Comparison of ENCODE assay signal across 12 cellular contexts in the genomic region with DNA sequence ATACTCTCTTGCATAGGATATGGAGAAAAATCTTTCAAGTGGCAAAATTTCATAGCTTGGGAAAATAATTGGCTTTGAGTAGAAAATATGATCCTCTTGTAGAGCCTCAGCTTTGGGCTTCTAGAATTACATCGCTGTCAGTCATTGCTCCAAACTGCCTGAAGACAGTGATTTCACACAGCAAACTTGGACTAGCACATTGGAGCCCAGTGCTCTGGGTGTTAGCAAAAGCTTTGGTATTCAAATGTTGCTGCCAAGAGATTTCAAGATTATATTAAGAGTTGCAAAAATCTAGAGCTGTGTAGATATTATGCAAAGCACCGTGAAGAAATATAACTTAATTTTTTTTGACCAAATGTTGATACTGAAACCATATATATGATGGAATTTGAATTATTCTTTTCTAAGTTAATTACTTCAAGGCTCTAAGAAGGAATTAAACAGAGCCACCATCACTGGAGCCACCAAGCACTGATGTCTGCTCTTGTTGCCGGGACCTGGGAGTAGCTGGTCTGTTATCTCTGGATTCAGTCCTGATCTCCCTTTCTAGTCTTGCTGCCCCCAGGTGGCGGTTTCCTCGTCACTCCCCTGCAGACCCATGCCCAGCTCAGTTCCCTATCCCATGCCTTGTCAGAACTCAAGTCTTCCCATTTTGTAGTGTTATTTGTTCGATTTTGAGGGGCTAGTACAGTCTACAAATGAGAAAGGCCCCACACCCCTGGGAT.
DNase-seq lines count a peak whose midpoint lies in the region; ATAC-seq and TF ChIP-seq lines count a peak whose summit lies in the region.
"Had no signal": no experiment of that assay in that cellular context is flagged by ENCODE, and none has a peak within 500 bp of the region (broad histone marks: within the 10 kb centered on the region; RNA-seq: fewer than 3 reads in every experiment).

No MANE protein-coding gene starts in this region.

- H3K27ac Mint-ChIP-seq in WTC11, result no peak overlapping the region
- H3K27ac Mint-ChIP-seq: brain had no signal

- H3K27ac ChIP-seq in HEK293 (ENCODE audit: extremely low read depth, low read depth, low read length), result no peak overlapping the region
- H3K27ac ChIP-seq: pancreas had no signal

- H3K9me3 ChIP-seq in HEK293 (ENCODE audit: control insufficient read depth, insufficient read depth, low read depth, low read length), result no peaks in the 10 kb centered on the region
- H3K9me3 ChIP-seq: pancreas had no signal

- ATAC-seq in WTC11 (peak; percentile 97), GM19023 (IDR thresholded peaks at IDR 0.05; ENCODE audit: unreplicated experiment) (no peak), HG03439 (IDR thresholded peaks at IDR 0.05; ENCODE audit: unreplicated experiment) (no peak)

- CTCF ChIA-PET in HEK293 (lab: Yijun Ruan, JAX), result interaction anchor here (0.6 to 0.7 kb wide), 3 partner anchors 23 to 264 kb away, joined by 3 to 4 read pairs (median 3); no protein-coding TSS in a partner anchor
- CTCF ChIA-PET in WTC11 (lab: Charles Lee), result interaction anchor here (0.6 to 2.7 kb wide), 14 partner anchors 10 to 264 kb away, joined by 3 to 12 read pairs (median 6); no protein-coding TSS in a partner anchor

- peaks cover 25% of the 10 kb centered on the region for H3K9me3 Mint-ChIP-seq in WTC11

- POLR2A ChIA-PET in HEK293 (lab: Yijun Ruan, JAX), result no interaction called here
- POLR2A ChIA-PET in WTC11 (lab: Charles Lee), result no interaction called here

- H3K36me3 Mint-ChIP-seq in WTC11, result peaks cover 25% of the 10 kb centered on the region

- peak; percentile 11; the same call in 1 of the 2 replicates for TF ChIP-seq CTCF in HEK293 (tag by site-specific recombination; IDR thresholded peaks at IDR 0.05)
- TF ChIP-seq CTCF in WTC11 (IDR thresholded peaks at IDR 0.05), result no peak

- H3K4me1 Mint-ChIP-seq in WTC11, result peaks cover 19% of the 10 kb centered on the region

- no peaks in the 10 kb centered on the region for H3K36me3 ChIP-seq in HEK293 (ENCODE audit: control insufficient read depth in 2 of 2, insufficient read depth in 1 of 2, low read length in 2 of 2)
- H3K36me3 ChIP-seq: pancreas had no signal

- no peak overlapping the region for H3K4me3 ChIP-seq in HEK293 (ENCODE audit: low read depth, low read length)
- H3K4me3 ChIP-seq: pancreas had no signal

- no peak overlapping the region for H3K4me3 Mint-ChIP-seq in WTC11
- H3K4me3 Mint-ChIP-seq: brain had no signal

- H3K4me1 ChIP-seq in HEK293 (ENCODE audit: control insufficient read depth, insufficient read depth, low read length), result no peaks in the 10 kb centered on the region

- peak; percentile 82 for DNase-seq in AG20443 (ENCODE audit: low spot score)
- peak; percentile 59 for DNase-seq in WTC11 (ENCODE audit: low spot score)
- DNase-seq in iPS-NIHi7 (ENCODE audit: extremely low spot score), result peak; percentile 85
- DNase-seq in NCI-H2029 (lab: John Stamatoyannopoulos, UW), result no peak
- DNase-seq in NOMO-1 treated with dmso at 0.1 percent for 144 hours (lab: John Stamatoyannopoulos, UW; ENCODE audit: unreplicated experiment), result no peak
- DNase-seq: DMS79 treated with DMSO at 0.1 percent for 48 hours, NCI-H345, pancreas had no signal

- no peaks in the 10 kb centered on the region; the same call in 1 of the 2 replicates for H3K27me3 Mint-ChIP-seq in WTC11 (ENCODE audit: low read depth)

TF ChIP-seq in HEK293, 187 proteins besides CTCF, POLR2A, EP300 and RAD21:
- no peak for TF ChIP-seq ZNF670 (tag by site-specific recombination; IDR thresholded peaks at IDR 0.05; ENCODE audit: low read depth)
- TF ChIP-seq ZNF138 (tag by site-specific recombination; IDR thresholded peaks at IDR 0.05; ENCODE audit: borderline replicate concordance), result no peak
- no peak for TF ChIP-seq GLI2 (tag by site-specific recombination; IDR thresholded peaks at IDR 0.05; ENCODE audit: borderline replicate concordance, low read depth)
- no peak for TF ChIP-seq ZFP3 (tag by site-specific recombination; IDR thresholded peaks at IDR 0.05; ENCODE audit: low read depth)
- no peak for TF ChIP-seq SCRT1 (tag by site-specific recombination; IDR thresholded peaks at IDR 0.05; ENCODE audit: borderline replicate concordance)
- no peak for TF ChIP-seq MZF1 (tag by site-specific recombination; IDR thresholded peaks at IDR 0.05; ENCODE audit: borderline replicate concordance)
- TF ChIP-seq ZNF707 (tag by site-specific recombination; IDR thresholded peaks at IDR 0.05), result no peak
- TF ChIP-seq, protein P1, sequence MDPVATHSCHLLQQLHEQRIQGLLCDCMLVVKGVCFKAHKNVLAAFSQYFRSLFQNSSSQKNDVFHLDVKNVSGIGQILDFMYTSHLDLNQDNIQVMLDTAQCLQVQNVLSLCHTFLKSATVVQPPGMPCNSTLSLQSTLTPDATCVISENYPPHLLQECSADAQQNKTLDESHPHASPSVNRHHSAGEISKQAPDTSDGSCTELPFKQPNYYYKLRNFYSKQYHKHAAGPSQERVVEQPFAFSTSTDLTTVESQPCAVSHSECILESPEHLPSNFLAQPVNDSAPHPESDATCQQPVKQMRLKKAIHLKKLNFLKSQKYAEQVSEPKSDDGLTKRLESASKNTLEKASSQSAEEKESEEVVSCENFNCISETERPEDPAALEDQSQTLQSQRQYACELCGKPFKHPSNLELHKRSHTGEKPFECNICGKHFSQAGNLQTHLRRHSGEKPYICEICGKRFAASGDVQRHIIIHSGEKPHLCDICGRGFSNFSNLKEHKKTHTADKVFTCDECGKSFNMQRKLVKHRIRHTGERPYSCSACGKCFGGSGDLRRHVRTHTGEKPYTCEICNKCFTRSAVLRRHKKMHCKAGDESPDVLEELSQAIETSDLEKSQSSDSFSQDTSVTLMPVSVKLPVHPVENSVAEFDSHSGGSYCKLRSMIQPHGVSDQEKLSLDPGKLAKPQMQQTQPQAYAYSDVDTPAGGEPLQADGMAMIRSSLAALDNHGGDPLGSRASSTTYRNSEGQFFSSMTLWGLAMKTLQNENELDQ (tag by site-specific recombination; IDR thresholded peaks at IDR 0.05; ENCODE audit: low read depth), result no peak
- TF ChIP-seq, protein P2, sequence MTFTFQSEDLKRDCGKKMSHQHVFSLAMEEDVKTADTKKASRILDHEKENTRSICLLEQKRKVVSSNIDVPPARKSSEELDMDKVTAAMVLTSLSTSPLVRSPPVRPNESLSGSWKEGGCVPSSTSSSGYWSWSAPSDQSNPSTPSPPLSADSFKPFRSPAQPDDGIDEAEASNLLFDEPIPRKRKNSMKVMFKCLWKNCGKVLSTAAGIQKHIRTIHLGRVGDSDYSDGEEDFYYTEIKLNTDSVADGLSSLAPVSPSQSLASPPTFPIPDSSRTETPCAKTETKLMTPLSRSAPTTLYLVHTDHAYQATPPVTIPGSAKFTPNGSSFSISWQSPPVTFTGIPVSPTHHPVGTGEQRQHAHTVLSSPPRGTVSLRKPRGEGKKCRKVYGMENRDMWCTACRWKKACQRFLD (tag by site-specific recombination; IDR thresholded peaks at IDR 0.05), result no peak
- no peak for TF ChIP-seq ZNF211 (tag by site-specific recombination; IDR thresholded peaks at IDR 0.05; ENCODE audit: low read depth)
TF ChIP-seq in HEK293: peak in this region for 0.

TF ChIP-seq in WTC11, 78 proteins besides CTCF, POLR2A, EP300 and RAD21 (continues in another document):
- TF ChIP-seq ATF1 (CRISPR knock-in tag; IDR thresholded peaks at IDR 0.05) (no peak), ESRRA (CRISPR knock-in tag; IDR thresholded peaks at IDR 0.05; ENCODE audit: borderline replicate concordance) (no peak), TP53 (CRISPR knock-in tag; IDR thresholded peaks at IDR 0.05) (no peak), CREB1 (CRISPR knock-in tag; IDR thresholded peaks at IDR 0.05) (no peak), JUN (CRISPR knock-in tag; IDR thresholded peaks at IDR 0.05) (no peak), TCF7 (CRISPR knock-in tag; IDR thresholded peaks at IDR 0.05; ENCODE audit: low read depth) (no peak), GABPB1 (CRISPR knock-in tag; IDR thresholded peaks at IDR 0.05) (no peak), EMX1 (CRISPR knock-in tag; IDR thresholded peaks at IDR 0.05) (no peak), MYBL2 (CRISPR knock-in tag; IDR thresholded peaks at IDR 0.05) (no peak), ZNF423 (CRISPR knock-in tag; IDR thresholded peaks at IDR 0.05) (no peak), FOXK1 (CRISPR knock-in tag; IDR thresholded peaks at IDR 0.05) (no peak)
- TF ChIP-seq, protein P3, sequence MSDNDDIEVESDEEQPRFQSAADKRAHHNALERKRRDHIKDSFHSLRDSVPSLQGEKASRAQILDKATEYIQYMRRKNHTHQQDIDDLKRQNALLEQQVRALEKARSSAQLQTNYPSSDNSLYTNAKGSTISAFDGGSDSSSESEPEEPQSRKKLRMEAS (CRISPR knock-in tag; IDR thresholded peaks at IDR 0.05), result no peak
- TF ChIP-seq, protein P4, sequence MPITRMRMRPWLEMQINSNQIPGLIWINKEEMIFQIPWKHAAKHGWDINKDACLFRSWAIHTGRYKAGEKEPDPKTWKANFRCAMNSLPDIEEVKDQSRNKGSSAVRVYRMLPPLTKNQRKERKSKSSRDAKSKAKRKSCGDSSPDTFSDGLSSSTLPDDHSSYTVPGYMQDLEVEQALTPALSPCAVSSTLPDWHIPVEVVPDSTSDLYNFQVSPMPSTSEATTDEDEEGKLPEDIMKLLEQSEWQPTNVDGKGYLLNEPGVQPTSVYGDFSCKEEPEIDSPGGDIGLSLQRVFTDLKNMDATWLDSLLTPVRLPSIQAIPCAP (CRISPR knock-in tag; IDR thresholded peaks at IDR 0.05), result no peak
- TF ChIP-seq, protein P5, sequence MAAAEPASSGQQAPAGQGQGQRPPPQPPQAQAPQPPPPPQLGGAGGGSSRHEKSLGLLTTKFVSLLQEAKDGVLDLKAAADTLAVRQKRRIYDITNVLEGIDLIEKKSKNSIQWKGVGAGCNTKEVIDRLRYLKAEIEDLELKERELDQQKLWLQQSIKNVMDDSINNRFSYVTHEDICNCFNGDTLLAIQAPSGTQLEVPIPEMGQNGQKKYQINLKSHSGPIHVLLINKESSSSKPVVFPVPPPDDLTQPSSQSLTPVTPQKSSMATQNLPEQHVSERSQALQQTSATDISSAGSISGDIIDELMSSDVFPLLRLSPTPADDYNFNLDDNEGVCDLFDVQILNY (CRISPR knock-in tag; IDR thresholded peaks at IDR 0.05), result no peak
- TF ChIP-seq, protein P6, sequence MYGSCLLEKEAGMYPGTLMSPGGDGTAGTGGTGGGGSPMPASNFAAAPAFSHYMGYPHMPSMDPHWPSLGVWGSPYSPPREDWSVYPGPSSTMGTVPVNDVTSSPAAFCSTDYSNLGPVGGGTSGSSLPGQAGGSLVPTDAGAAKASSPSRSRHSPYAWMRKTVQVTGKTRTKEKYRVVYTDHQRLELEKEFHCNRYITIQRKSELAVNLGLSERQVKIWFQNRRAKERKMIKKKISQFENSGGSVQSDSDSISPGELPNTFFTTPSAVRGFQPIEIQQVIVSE (CRISPR knock-in tag; IDR thresholded peaks at IDR 0.05; ENCODE audit: borderline replicate concordance), result no peak

Comparison
In these comparisons a context has a peak if more than half of its experiments do, and no peak if none do; other contexts are left out.
1. DNase-seq: peak in AG20443 (single experiment), WTC11 (single experiment) and iPS-NIHi7 (single experiment); none in NCI-H2029 (single experiment) and NOMO-1 treated with dmso at 0.1 percent for 144 hours (single experiment).